22 cellular contexts compared by ENCODE assay signal in the genomic region with DNA sequence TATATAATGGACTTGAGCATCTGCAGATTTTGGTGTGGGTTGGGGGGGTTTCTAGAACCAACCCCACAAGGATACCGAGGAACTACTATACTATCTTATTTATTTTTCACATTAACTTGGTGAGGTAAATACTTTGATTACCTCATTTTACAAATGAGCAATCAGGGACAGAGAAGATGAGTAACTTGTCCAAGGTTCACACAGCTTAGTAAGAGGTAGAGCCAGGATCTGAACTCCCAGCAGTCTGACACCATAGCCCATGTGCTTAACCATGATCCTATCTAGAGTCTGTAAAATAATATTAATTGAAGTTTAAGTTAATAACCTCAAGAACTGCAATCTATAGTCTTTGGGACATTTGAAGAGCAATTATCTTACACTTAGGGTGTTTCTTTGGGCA. TPM values are rescaled to one million over a fixed set of nuclear protein-coding genes. Genes with fewer than 3 reads are reported as not detected.
DNase-seq lines count a peak whose midpoint lies in the region; ATAC-seq, FAIRE-seq and TF ChIP-seq lines count a peak whose summit lies in the region.
"Had no signal": no experiment of that assay in that cellular context is flagged by ENCODE, and none has a peak within 500 bp of the region (broad histone marks: within the 10 kb centered on the region; RNA-seq: fewer than 3 reads in every experiment).

No MANE protein-coding gene starts in this region.

- H3K9me2 ChIP-seq in GM23338 (ENCODE audit: insufficient read depth) = no peaks in the 10 kb centered on the region

- peaks cover 10% of the 10 kb centered on the region; the same call in 2 of the 3 replicates for H3K4me1 Mint-ChIP-seq in GM23338

- no peaks in the 10 kb centered on the region for H3F3A ChIP-seq in GM23338 (replicated peaks; ENCODE audit: low read depth)

- H3K9me3 ChIP-seq in RWPE2 (ENCODE audit: severe bottlenecking) (no peaks in the 10 kb centered on the region), small intestine (ENCODE audit: control insufficient read depth, low read depth) (no peaks in the 10 kb centered on the region)
- H3K9me3 ChIP-seq: A549; BLaER1 treated with 17β-estradiol and CSF1 and Interleukin-3, amounts not matched to agents 10 nM and 100 nM; Caco-2 had no signal

- H3K4me2 ChIP-seq in GM23338 = no peak overlapping the region
- H3K4me2 ChIP-seq: A549; BLaER1 treated with 17β-estradiol and CSF1 and Interleukin-3, amounts not matched to agents 10 nM and 100 nM had no signal

- ATAC-seq in GM23338 (no peak), RWPE2 (ENCODE audit: low read depth) (peak; percentile 48; the same call in 1 of the 3 replicates), GM21515 (IDR thresholded peaks at IDR 0.05; ENCODE audit: unreplicated experiment) (no peak), GM19328 (IDR thresholded peaks at IDR 0.05; ENCODE audit: unreplicated experiment) (no peak)
- ATAC-seq: A549; CD8-positive, alpha-beta T cell had no signal

- peak overlapping the region; percentile 67 for H3K27ac ChIP-seq in GM23338 (ENCODE audit: low read depth)
- no peak overlapping the region for H3K27ac ChIP-seq in RWPE2 (ENCODE audit: poor library complexity, severe bottlenecking)
- H3K27ac ChIP-seq in small intestine (ENCODE audit: low read depth in 1 of 2, low read length in 1 of 2) = no peak overlapping the region
- H3K27ac ChIP-seq: 22Rv1; A549; BLaER1 treated with 17β-estradiol and CSF1 and Interleukin-3, amounts not matched to agents 10 nM and 100 nM; C4-2B had no signal

- H2AFZ ChIP-seq in GM23338 = no peak overlapping the region

- H3K4me1 ChIP-seq in GM23338 (ENCODE audit: insufficient read depth) (peaks cover 7% of the 10 kb centered on the region), RWPE2 (ENCODE audit: insufficient read depth, poor library complexity, severe bottlenecking) (peaks cover 6% of the 10 kb centered on the region), small intestine (ENCODE audit: control insufficient read depth in 2 of 2, insufficient read depth in 1 of 2, low read depth in 1 of 2, low read length in 1 of 2) (peaks cover 3 to 7% of the 10 kb centered on the region in 2 donors)

- H3K27ac Mint-ChIP-seq in GM23338 = no peak overlapping the region
- H3K27ac Mint-ChIP-seq: B cell; CD4-positive, alpha-beta T cell; CD8-positive, alpha-beta T cell had no signal

- H3K79me2 ChIP-seq in GM23338 (replicated peaks; ENCODE audit: insufficient read depth) = peaks cover 3% of the 10 kb centered on the region; the same call in 1 of the 2 replicates

- FAIRE-seq in small intestine (lab: Jason Lieb, UNC) = no peak
- FAIRE-seq: A549, D721Med, G401.6, GM12891 had no signal

- no peaks in the 10 kb centered on the region for H3K9me3 Mint-ChIP-seq in GM23338
- H3K9me3 Mint-ChIP-seq: CD4-positive, alpha-beta T cell; CD8-positive, alpha-beta T cell had no signal

- TF ChIP-seq CTCF in GM23338 (conservative IDR thresholded peaks at IDR 0.05; ENCODE audit: low read depth in 2 of 2) = no peak
- TF ChIP-seq CTCF in RWPE2 (IDR thresholded peaks at IDR 0.05; ENCODE audit: poor library complexity, severe bottlenecking) = no peak
- TF ChIP-seq CTCF in epithelial cell of esophagus (IDR thresholded peaks at IDR 0.05; ENCODE audit: insufficient read depth, low read depth, low read length, missing control alignments) = no peak

- H3K4me3 Mint-ChIP-seq in GM23338 = no peak overlapping the region
- H3K4me3 Mint-ChIP-seq: B cell; CD4-positive, alpha-beta T cell; CD8-positive, alpha-beta T cell had no signal

- DNase-seq in GM23338 (ENCODE audit: low spot score) (no peak), RWPE2 (ENCODE audit: low spot score) (no peak), epithelial cell of esophagus (ENCODE audit: low read depth) (peak; percentile 26), small intestine (peak; percentile 62), NCI-H2107 (lab: John Stamatoyannopoulos, UW) (no peak)
- DNase-seq: AML-193; Caco-2; Calu3; CD4-positive, alpha-beta T cell; CD8-positive, alpha-beta T cell; DMS79 treated with DMSO at 0.1 percent for 48 hours; GF-D8 had no signal

- no peak overlapping the region for H3K4me3 ChIP-seq in GM23338
- no peak overlapping the region for H3K4me3 ChIP-seq in RWPE2 (ENCODE audit: severe bottlenecking)
- H3K4me3 ChIP-seq in epithelial cell of esophagus (ENCODE audit: low read length) = no peak overlapping the region
- H3K4me3 ChIP-seq in small intestine (ENCODE audit: low read depth in 1 of 2, low read length in 2 of 2) = no peak overlapping the region
- H3K4me3 ChIP-seq: A549; BLaER1 treated with 17β-estradiol and CSF1 and Interleukin-3, amounts not matched to agents 10 nM and 100 nM had no signal

- no peaks in the 10 kb centered on the region for H3K27me3 Mint-ChIP-seq in GM23338 (ENCODE audit: insufficient read depth, low read depth, poor library complexity)
- H3K27me3 Mint-ChIP-seq: B cell; CD4-positive, alpha-beta T cell had no signal

- 45 to 79% (median 46%) methylated on average over 1 of the region's 1 CpG for WGBS in small intestine, 3 donors

- peaks cover 3% of the 10 kb centered on the region; the same call in 1 of the 2 replicates for H4K20me1 ChIP-seq in GM23338 (replicated peaks; ENCODE audit: insufficient read depth)

- peaks cover 8% of the 10 kb centered on the region for H3K36me3 ChIP-seq in GM23338 (ENCODE audit: insufficient read depth)
- peaks cover 89% of the 10 kb centered on the region for H3K36me3 ChIP-seq in RWPE2 (ENCODE audit: low read depth)
- H3K36me3 ChIP-seq in small intestine (ENCODE audit: control insufficient read depth in 2 of 2, insufficient read depth in 2 of 2, low read length in 2 of 2) = peaks cover 0 to 2% of the 10 kb centered on the region in 2 donors

- H3K27me3 ChIP-seq in GM23338 (ENCODE audit: insufficient read depth) (no peaks in the 10 kb centered on the region), RWPE2 (ENCODE audit: insufficient read depth, poor library complexity, severe bottlenecking) (no peaks in the 10 kb centered on the region), small intestine (ENCODE audit: control insufficient read depth in 2 of 2, insufficient read depth in 2 of 2, low read length in 2 of 2) (no peaks in the 10 kb centered on the region)
- H3K27me3 ChIP-seq: BLaER1 treated with 17β-estradiol and CSF1 and Interleukin-3, amounts not matched to agents 10 nM and 100 nM had no signal

- peaks cover 40% of the 10 kb centered on the region for H3K36me3 Mint-ChIP-seq in GM23338 (ENCODE audit: low read depth)

TF ChIP-seq in GM23338, 12 proteins besides CTCF, POLR2A, EP300 and RAD21:
- TF ChIP-seq STAT1 (IDR thresholded peaks at IDR 0.05; ENCODE audit: unreplicated experiment) = no peak
- TF ChIP-seq ETS1 (IDR thresholded peaks at IDR 0.05) = no peak
- TF ChIP-seq EZH2phosphoT487 (IDR thresholded peaks at IDR 0.05; ENCODE audit: unreplicated experiment) = no peak
- TF ChIP-seq ZNF331 (CRISPR knock-in tag; IDR thresholded peaks at IDR 0.05; ENCODE audit: low read depth) = no peak
- no peak for TF ChIP-seq NANOG (IDR thresholded peaks at IDR 0.05; ENCODE audit: borderline replicate concordance)
- no peak for TF ChIP-seq JUNB (IDR thresholded peaks at IDR 0.05; ENCODE audit: unreplicated experiment)
- no peak for TF ChIP-seq CREB1 (CRISPR knock-in tag; IDR thresholded peaks at IDR 0.05; ENCODE audit: low read depth)
- TF ChIP-seq REST (IDR thresholded peaks at IDR 0.05; ENCODE audit: unreplicated experiment) = no peak
TF ChIP-seq in GM23338: peak in this region for 0.

RNA-seq across cellular contexts. Expression of gene DHX35, which starts 28.6 kb away (rescaled TPM):
- total RNA-seq in GM23338 (2014; rRNA removed; shearing (Covaris generic)) = 20.1 and 25.9 TPM in 2 replicates
- polyA plus RNA-seq in GM23338 (2016; fragmentation: Nextera tagmentation; extraction: Ambion mirVana) = 8.3 TPM in 2 replicates
- polyA plus RNA-seq in small intestine = 1 to 10 TPM; 6.5 to 8.9 (median 8.1) TPM

Comparison
In these comparisons a context has a peak if more than half of its experiments do, and no peak if none do; other contexts are left out.
1. DNase-seq: peak in epithelial cell of esophagus (single experiment) and small intestine (single experiment); none in GM23338 (single experiment), RWPE2 (single experiment) and NCI-H2107 (single experiment).